30 cellular contexts compared by ENCODE assay signal in the genomic region with DNA sequence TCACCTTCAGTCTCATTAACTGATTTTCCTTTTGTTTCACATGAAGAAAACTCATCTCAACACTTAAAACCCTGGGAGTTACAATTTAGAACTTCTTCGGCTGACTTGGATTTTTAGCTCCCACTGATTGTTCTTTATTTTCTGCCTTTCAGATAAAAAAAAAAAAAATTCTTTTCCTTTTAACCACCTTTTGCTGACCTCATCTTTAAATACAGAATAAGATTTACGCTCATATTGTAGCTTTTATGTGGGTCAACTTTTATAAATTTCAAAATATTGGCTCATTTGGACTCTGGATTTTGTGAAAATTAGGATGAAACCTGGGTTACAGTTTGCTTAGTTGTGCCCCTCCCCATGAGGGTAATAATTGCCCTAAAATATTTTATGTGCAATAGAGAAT.
"Had no signal": no experiment of that assay in that cellular context is flagged by ENCODE, and none has a peak within 500 bp of the region (broad histone marks: within the 10 kb centered on the region; RNA-seq: fewer than 3 reads in every experiment).

No MANE protein-coding gene starts in this region.

- ATAC-seq: naive thymus-derived CD4-positive, alpha-beta T cell; natural killer cell; psoas muscle; right cardiac atrium; sciatic nerve; stimulated activated memory B cell treated with anti-CD40 and anti-IgM and Interleukin-4, amounts not matched to agents 10 μg/mL and 1 μg/mL and 100 μg/mL, for 72 hours; stimulated activated naive CD8-positive, alpha-beta T cell treated with anti-CD3 and anti-CD28 coated beads, Interleukin-15, amount 100 ng/mL, for 72 hours; stimulated activated naive CD8-positive, alpha-beta T cell treated with anti-CD3 and anti-CD28 coated beads, Interleukin-15, Interleukin-2, amounts not matched to agents 100 U/mL and 50 U/mL, for 24 hours had no signal

- H3K79me2 ChIP-seq: parathyroid adenoma had no signal

- H3K4me2 ChIP-seq: neural progenitor cell, smooth muscle cell had no signal

- H3K4me3 ChIP-seq: neural progenitor cell, ovary, psoas muscle, skin epidermis, smooth muscle cell, spleen, suprapubic skin, testis, tibial artery, upper lobe of left lung, vagina had no signal

- H3K27me3 ChIP-seq: neural progenitor cell, ovary, spleen, suprapubic skin, testis, tibial artery, upper lobe of left lung, vagina had no signal

- H3K27ac ChIP-seq: neural progenitor cell, ovary, parathyroid adenoma, psoas muscle, skin epidermis, spleen, suprapubic skin, testis, tibial artery, upper lobe of left lung, vagina had no signal

- FAIRE-seq: urothelium cell line had no signal

- DNase-seq: naive thymus-derived CD4-positive, alpha-beta T cell; natural killer cell; occipital lobe; ovary; posterior cingulate gyrus; psoas muscle; right cardiac atrium; spleen; stimulated activated CD4-positive, alpha-beta T cell treated with anti-CD3 and anti-CD28 coated beads, Interleukin-12 subunit alpha, Interleukin-12 subunit beta, amount 100 ng/mL, for 4 hours; stimulated activated CD4-positive, alpha-beta T cell treated with anti-CD3 and anti-CD28 coated beads, Interleukin-1b, Interleukin-23, amount 100 ng/mL, for 48 hours; stimulated activated CD4-positive, alpha-beta T cell treated with anti-CD3 and anti-CD28 coated beads, Interleukin-4, amount 100 ng/mL, for 1 hour; stimulated activated CD4-positive, alpha-beta T cell treated with anti-CD3 and anti-CD28 coated beads, Interleukin-4, amount 100 ng/mL, for 4 hours; stimulated activated CD8-positive, alpha-beta memory T cell treated with anti-CD3 and anti-CD28 coated beads, Interleukin-4, amount 100 ng/mL, for 48 hours; stimulated activated naive CD4-positive, alpha-beta T cell; stimulated activated naive CD8-positive, alpha-beta T cell treated with anti-CD3 and anti-CD28 coated beads, Interleukin-15, amount 100 ng/mL, for 72 hours; stimulated activated naive CD8-positive, alpha-beta T cell treated with anti-CD3 and anti-CD28 coated beads, Interleukin-15, Interleukin-2, amounts not matched to agents 100 U/mL and 50 U/mL, for 24 hours; substantia nigra; testis; tibial artery; trophoblast cell; upper lobe of left lung had no signal

- H3K9ac ChIP-seq: neural progenitor cell, parathyroid adenoma had no signal

- H3K4me1 ChIP-seq: neural progenitor cell, parathyroid adenoma, psoas muscle, spleen, suprapubic skin, testis, tibial artery, upper lobe of left lung, vagina had no signal

- H2AFZ ChIP-seq: neural progenitor cell, parathyroid adenoma had no signal

- H3K9me3 ChIP-seq: ovary, psoas muscle, spleen, suprapubic skin, testis, tibial artery, upper lobe of left lung, vagina had no signal

- H3K36me3 ChIP-seq: neural progenitor cell, ovary, spleen, suprapubic skin, tibial artery, upper lobe of left lung, vagina had no signal
